11 cellular contexts compared by ENCODE assay signal in genomic region chr10:50416181-50416824, GRCh38.
A peak's percentile ranks its signal among the peaks of the same experiment; 100 is the strongest.
DNase-seq lines count a peak whose midpoint lies in the region; ATAC-seq lines count a peak whose summit lies in the region.
"Had no signal": no experiment of that assay in that cellular context is flagged by ENCODE, and none has a peak within 500 bp of the region (broad histone marks: within the 10 kb centered on the region; RNA-seq: fewer than 3 reads in every experiment).

No MANE protein-coding gene starts in this region.

- intact Hi-C loops in sciatic nerve (cut with DNase I) (no loop called here), posterior vena cava (cut with DNase I) (loop anchor here in 1 of 2 donors (5.0 kb wide), 1 partner anchor 206 kb away; the partner anchor contains the start of gene SGMS1)

- no peaks in the 10 kb centered on the region for H3K9me3 Mint-ChIP-seq in activated naive CD8-positive, alpha-beta T cell treated with anti-CD3 and anti-CD28 coated beads, Interleukin-2, amount 50 U/mL, for 24 hours
- H3K9me3 Mint-ChIP-seq: dendritic cell treated with granulocyte-macrophage colony-stimulating factor and Interleukin-4, amounts not matched to agents 40 ng/mL and 50 ng/mL, for 4 days had no signal

- peaks cover 32% of the 10 kb centered on the region for H3K4me1 Mint-ChIP-seq in activated naive CD8-positive, alpha-beta T cell treated with anti-CD3 and anti-CD28 coated beads, Interleukin-2, amount 50 U/mL, for 24 hours

- peak; percentile 40 for ATAC-seq in sciatic nerve
- ATAC-seq in activated naive CD8-positive, alpha-beta T cell treated with anti-CD3 and anti-CD28 coated beads, Interleukin-2, amount 50 U/mL, for 24 hours: no peak

- H3K4me3 Mint-ChIP-seq in activated naive CD8-positive, alpha-beta T cell treated with anti-CD3 and anti-CD28 coated beads, Interleukin-2, amount 50 U/mL, for 24 hours: no peak overlapping the region

- no peaks in the 10 kb centered on the region for H3K27me3 Mint-ChIP-seq in activated naive CD8-positive, alpha-beta T cell treated with anti-CD3 and anti-CD28 coated beads, Interleukin-2, amount 50 U/mL, for 24 hours
- H3K27me3 Mint-ChIP-seq: dendritic cell treated with granulocyte-macrophage colony-stimulating factor and Interleukin-4, amounts not matched to agents 40 ng/mL and 50 ng/mL, for 4 days had no signal

- no peak overlapping the region for H3K27ac Mint-ChIP-seq in activated naive CD8-positive, alpha-beta T cell treated with anti-CD3 and anti-CD28 coated beads, Interleukin-2, amount 50 U/mL, for 24 hours
- H3K27ac Mint-ChIP-seq: dendritic cell treated with granulocyte-macrophage colony-stimulating factor and Interleukin-4, amounts not matched to agents 40 ng/mL and 50 ng/mL, for 4 days had no signal

- peaks cover 4% of the 10 kb centered on the region for H3K36me3 Mint-ChIP-seq in activated naive CD8-positive, alpha-beta T cell treated with anti-CD3 and anti-CD28 coated beads, Interleukin-2, amount 50 U/mL, for 24 hours (ENCODE audit: low read depth)

- DNase-seq in ELR (ENCODE audit: low read depth) (peak; percentile 51), NAMALWA (ENCODE audit: low spot score) (peak; percentile 51), fibroblast of gingiva (ENCODE audit: low read depth) (peak; percentile 9), sciatic nerve (ENCODE audit: low spot score) (no peak), SIG-M5 (lab: John Stamatoyannopoulos, UW) (no peak), posterior vena cava (ENCODE audit: low spot score) (no peak)
- DNase-seq in activated naive CD8-positive, alpha-beta T cell treated with anti-CD3 and anti-CD28 coated beads, Interleukin-2, amount 50 U/mL, for 24 hours: no peak
- DNase-seq: activated T-cell treated with anti-CD3 and anti-CD28 coated beads, Interleukin-2, amount 50 U/mL, for 1 hour; GF-D8; NCI-H226 had no signal

Comparison
In these comparisons a context has a peak if more than half of its experiments do, and no peak if none do; other contexts are left out.
1. DNase-seq: peak in ELR (single experiment), NAMALWA (single experiment) and fibroblast of gingiva (single experiment); none in sciatic nerve (single experiment), SIG-M5 (single experiment), posterior vena cava (single experiment) and activated naive CD8-positive, alpha-beta T cell treated with anti-CD3 and anti-CD28 coated beads, Interleukin-2, amount 50 U/mL, for 24 hours (single experiment).